32 cellular contexts compared by ENCODE assay signal in the genomic region with DNA sequence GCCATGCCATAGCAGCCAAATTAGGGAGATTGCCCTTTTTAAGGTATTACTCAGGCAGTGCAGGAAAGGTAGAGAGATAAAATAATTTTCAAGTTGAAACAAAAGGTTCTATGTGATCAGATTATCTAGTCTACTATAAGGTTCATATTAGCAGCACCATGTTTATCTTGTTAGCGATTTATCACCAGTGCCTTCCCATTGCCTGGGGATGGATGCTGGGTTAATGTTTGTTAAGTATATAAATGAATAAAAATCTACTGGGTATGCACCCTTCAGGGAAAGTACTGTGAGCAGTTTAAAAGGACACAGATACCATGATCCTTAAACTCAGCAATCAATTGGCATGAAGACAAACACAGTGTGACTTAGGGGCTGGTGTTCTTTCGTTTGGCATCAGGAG.
A peak's percentile ranks its signal among the peaks of the same experiment; 100 is the strongest.
DNase-seq lines count a peak whose midpoint lies in the region; ATAC-seq, FAIRE-seq and TF ChIP-seq lines count a peak whose summit lies in the region.
"Had no signal": no experiment of that assay in that cellular context is flagged by ENCODE, and none has a peak within 500 bp of the region (broad histone marks: within the 10 kb centered on the region; RNA-seq: fewer than 3 reads in every experiment).

No MANE protein-coding gene starts in this region.

- no peaks in the 10 kb centered on the region for H3K36me3 ChIP-seq in SK-N-SH (replicated peaks in 1 of 2; ENCODE audit: control insufficient read depth in 1 of 2, insufficient read depth in 2 of 2, low read length in 1 of 2)
- no peaks in the 10 kb centered on the region for H3K36me3 ChIP-seq in endothelial cell of umbilical vein (ENCODE audit: control insufficient read depth in 2 of 2, extremely low read depth in 1 of 2, insufficient read depth in 2 of 2, low read length in 2 of 2)
- H3K36me3 ChIP-seq: BE2C; BLaER1; BLaER1 treated with 17β-estradiol and CSF1 and Interleukin-3, amounts not matched to agents 10 nM and 100 nM had no signal

- no TSS peak for BruUV-seq in endothelial cell of umbilical vein (replicated peaks; lab: Mats Ljungman, UMichigan)

- H3K27ac ChIP-seq in SK-N-SH (ENCODE audit: low read depth in 2 of 2, low read length in 1 of 2) (no peak overlapping the region), endothelial cell of umbilical vein (ENCODE audit: insufficient read depth, low read depth, low read length) (no peak overlapping the region)
- H3K27ac ChIP-seq: 22Rv1; A549; BLaER1; BLaER1 treated with 17β-estradiol and CSF1 and Interleukin-3, amounts not matched to agents 10 nM and 100 nM; C4-2B had no signal

- DNase-seq in NCI-H82 (lab: John Stamatoyannopoulos, UW), result peak; percentile 18
- DNase-seq in NCI-H82 treated with DMSO at 0.1 percent for 48 hours (lab: John Stamatoyannopoulos, UW; ENCODE audit: unreplicated experiment), result no peak
- peak; percentile 1 for DNase-seq in SK-N-SH
- DNase-seq in endothelial cell of umbilical vein (ENCODE audit: low read depth, low spot score), result peak; percentile 17
- no peak for DNase-seq in DMS53 (lab: John Stamatoyannopoulos, UW)
- DNase-seq: 8988T; ACHN; AML-193; BE2C; C1 segment of cervical spinal cord; Caco-2; Calu3; CD4-positive, alpha-beta memory T cell; CD4-positive, alpha-beta T cell; CD4-positive, CD25-positive, alpha-beta regulatory T cell; CD8-positive, alpha-beta memory T cell; CD8-positive, alpha-beta T cell; COR-L47; DMS 273 treated with DMSO at 0.1 percent for 48 hours; DMS153; DMS79; DMS79 treated with DMSO at 0.1 percent for 48 hours; DND-41; EL had no signal

- dilution Hi-C loops in endothelial cell of umbilical vein (cut with MboI; ENCODE audit: extremely low pct_ligation_motif_present, low sequenced_read_pairs), result no loop called here

- TF ChIP-seq CTCF in SK-N-SH (IDR thresholded peaks at IDR 0.05) (no peak), endothelial cell of umbilical vein (IDR thresholded peaks at IDR 0.05; ENCODE audit: extremely low read depth in 1 of 2, insufficient read depth in 1 of 2, low read depth in 1 of 2, low read length in 2 of 2) (no peak)

- no peaks in the 10 kb centered on the region for H3K9me1 ChIP-seq in endothelial cell of umbilical vein (replicated peaks; ENCODE audit: control insufficient read depth, extremely low read depth, insufficient read depth, low read length)

- no peak for TF ChIP-seq POLR2A in endothelial cell of umbilical vein (IDR thresholded peaks at IDR 0.05; ENCODE audit: low read depth, low read length)

- no peaks in the 10 kb centered on the region for H3F3A ChIP-seq in SK-N-SH (replicated peaks; ENCODE audit: insufficient read depth)

- intact Hi-C loops in endothelial cell of umbilical vein (cut with micrococcal nuclease), result no loop called here

- H3K9me2 ChIP-seq in SK-N-SH, result no peaks in the 10 kb centered on the region

- H3K27me3 ChIP-seq in SK-N-SH (ENCODE audit: insufficient read depth) (no peaks in the 10 kb centered on the region), endothelial cell of umbilical vein (ENCODE audit: control insufficient read depth in 2 of 2, insufficient read depth in 2 of 2, low read length in 2 of 2) (no peaks in the 10 kb centered on the region)
- H3K27me3 ChIP-seq: BE2C; BLaER1; BLaER1 treated with 17β-estradiol and CSF1 and Interleukin-3, amounts not matched to agents 10 nM and 100 nM had no signal

- no peaks in the 10 kb centered on the region; a peak in 2 of 4 replicates for H3K4me1 ChIP-seq in SK-N-SH (ENCODE audit: control insufficient read depth in 1 of 2, insufficient read depth in 2 of 2, low read depth in 1 of 2, low read length in 1 of 2)
- H3K4me1 ChIP-seq in endothelial cell of umbilical vein (ENCODE audit: control insufficient read depth, extremely low read depth, insufficient read depth, low read length), result peaks cover 14% of the 10 kb centered on the region
- H3K4me1 ChIP-seq: A549, BE2C, Caco-2 had no signal

- POLR2A ChIA-PET in SK-N-SH (lab: Yijun Ruan, JAX), result no interaction called here
- POLR2A ChIA-PET in endothelial cell of umbilical vein (lab: Charles Lee), result no interaction called here

- no peak for FAIRE-seq in endothelial cell of umbilical vein (lab: Jason Lieb, UNC)
- FAIRE-seq: A204.1, A549, D721Med had no signal

- H2AFZ ChIP-seq in SK-N-SH (ENCODE audit: low read depth) (no peak overlapping the region), endothelial cell of umbilical vein (ENCODE audit: low read depth, low read length) (no peak overlapping the region)

- H4K20me1 ChIP-seq in SK-N-SH (ENCODE audit: insufficient read depth) (no peaks in the 10 kb centered on the region), endothelial cell of umbilical vein (replicated peaks; ENCODE audit: control insufficient read depth, extremely low read depth, insufficient read depth, low read length) (no peaks in the 10 kb centered on the region)
- H4K20me1 ChIP-seq: BLaER1; BLaER1 treated with 17β-estradiol and CSF1 and Interleukin-3, amounts not matched to agents 10 nM and 100 nM had no signal

- WGBS in SK-N-SH (ENCODE audit: low lambda C conversion rate), result 37% methylated on average over 2 of the region's 2 CpGs

- H3K9ac ChIP-seq in SK-N-SH, result no peak overlapping the region
- no peak overlapping the region for H3K9ac ChIP-seq in endothelial cell of umbilical vein (replicated peaks; ENCODE audit: extremely low read depth, insufficient read depth, low read length)
- H3K9ac ChIP-seq: BLaER1; BLaER1 treated with 17β-estradiol and CSF1 and Interleukin-3, amounts not matched to agents 10 nM and 100 nM had no signal

- H3K4me3 ChIP-seq in SK-N-SH (ENCODE audit: low read depth in 2 of 2, low read length in 1 of 2), result no peak overlapping the region
- no peak overlapping the region for H3K4me3 ChIP-seq in endothelial cell of umbilical vein (replicated peaks in 1 of 3; ENCODE audit: insufficient read depth in 1 of 3, low read depth in 1 of 3, low read length in 3 of 3)
- H3K4me3 ChIP-seq: A549; BLaER1; BLaER1 treated with 17β-estradiol and CSF1 and Interleukin-3, amounts not matched to agents 10 nM and 100 nM had no signal

- H3K4me2 ChIP-seq in SK-N-SH (no peak overlapping the region), endothelial cell of umbilical vein (ENCODE audit: insufficient read depth, low read length) (no peak overlapping the region)
- H3K4me2 ChIP-seq: A549, BLaER1 had no signal

- CTCF ChIA-PET in SK-N-SH (lab: Yijun Ruan, JAX) (no interaction called here), endothelial cell of umbilical vein (lab: Charles Lee) (no interaction called here)

- TF ChIP-seq RAD21 in SK-N-SH (IDR thresholded peaks at IDR 0.05; ENCODE audit: low read length), result no peak

- H3K9me3 ChIP-seq in SK-N-SH (no peaks in the 10 kb centered on the region), endothelial cell of umbilical vein (replicated peaks; ENCODE audit: control insufficient read depth, insufficient read depth, low read length) (no peaks in the 10 kb centered on the region)
- H3K9me3 ChIP-seq: A549, BE2C, BLaER1, Caco-2 had no signal

- peak in 1 of 2 experiments; percentile 64; a peak in 1 of 4 replicates for TF ChIP-seq EP300 in SK-N-SH (IDR thresholded peaks at IDR 0.05; ENCODE audit: borderline replicate concordance in 1 of 2, low read depth in 1 of 2, low read length in 1 of 2)

- H3K79me2 ChIP-seq in SK-N-SH (ENCODE audit: insufficient read depth) (no peaks in the 10 kb centered on the region), endothelial cell of umbilical vein (ENCODE audit: control insufficient read depth, insufficient read depth, low read length) (no peaks in the 10 kb centered on the region)

- no peak for ATAC-seq in SK-N-SH treated with all-trans-retinoic acid at 6 μM for 48 hours
- ATAC-seq: A549; CD8-positive, alpha-beta T cell had no signal

TF ChIP-seq in SK-N-SH, 30 proteins besides CTCF, POLR2A, EP300 and RAD21 (continues in another document):
- TF ChIP-seq RCOR1 (IDR thresholded peaks at IDR 0.05; ENCODE audit: low read length), result peak; percentile 77; the same call in 1 of the 2 replicates
- TF ChIP-seq GATA2 (CRISPR knock-in tag; IDR thresholded peaks at IDR 0.05), result peak; percentile 57; the same call in 1 of the 2 replicates
- TF ChIP-seq, protein P1, sequence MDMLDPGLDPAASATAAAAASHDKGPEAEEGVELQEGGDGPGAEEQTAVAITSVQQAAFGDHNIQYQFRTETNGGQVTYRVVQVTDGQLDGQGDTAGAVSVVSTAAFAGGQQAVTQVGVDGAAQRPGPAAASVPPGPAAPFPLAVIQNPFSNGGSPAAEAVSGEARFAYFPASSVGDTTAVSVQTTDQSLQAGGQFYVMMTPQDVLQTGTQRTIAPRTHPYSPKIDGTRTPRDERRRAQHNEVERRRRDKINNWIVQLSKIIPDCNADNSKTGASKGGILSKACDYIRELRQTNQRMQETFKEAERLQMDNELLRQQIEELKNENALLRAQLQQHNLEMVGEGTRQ (IDR thresholded peaks at IDR 0.05; ENCODE audit: borderline replicate concordance, low read depth, low read length), result no peak
- TF ChIP-seq FOXM1 (IDR thresholded peaks at IDR 0.05; ENCODE audit: low read depth), result no peak

TF ChIP-seq in SK-N-SH treated with all-trans-retinoic acid at 6 μM for 48 hours, 23 proteins besides CTCF, POLR2A, EP300 and RAD21 (continues in another document):
- no peak for TF ChIP-seq ZNF8 (CRISPR knock-in tag; IDR thresholded peaks at IDR 0.05)
- TF ChIP-seq ZNF565 (CRISPR knock-in tag; conservative IDR thresholded peaks at IDR 0.05; ENCODE audit: low read depth), result no peak
- TF ChIP-seq PPARA (CRISPR knock-in tag; IDR thresholded peaks at IDR 0.05; ENCODE audit: borderline replicate concordance), result no peak
- no peak for TF ChIP-seq ZC3H10 (CRISPR knock-in tag; IDR thresholded peaks at IDR 0.05)
- TF ChIP-seq TCF4 (CRISPR knock-in tag; IDR thresholded peaks at IDR 0.05; ENCODE audit: borderline replicate concordance), result no peak

TF ChIP-seq in endothelial cell of umbilical vein, 7 proteins besides CTCF, POLR2A, EP300 and RAD21:
- no peak for TF ChIP-seq FOS (IDR thresholded peaks at IDR 0.05; ENCODE audit: borderline replicate concordance, insufficient read depth, low read length)
- TF ChIP-seq, protein P2, sequence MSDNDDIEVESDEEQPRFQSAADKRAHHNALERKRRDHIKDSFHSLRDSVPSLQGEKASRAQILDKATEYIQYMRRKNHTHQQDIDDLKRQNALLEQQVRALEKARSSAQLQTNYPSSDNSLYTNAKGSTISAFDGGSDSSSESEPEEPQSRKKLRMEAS (IDR thresholded peaks at IDR 0.05; ENCODE audit: insufficient read depth, insufficient read length), result no peak
- no peak for TF ChIP-seq EZH2 (IDR thresholded peaks at IDR 0.05; ENCODE audit: borderline replicate concordance, low read depth, low read length, severe bottlenecking)
- TF ChIP-seq GATA2 (IDR thresholded peaks at IDR 0.05; ENCODE audit: insufficient read depth, insufficient read length, low read depth, low read length), result no peak
- TF ChIP-seq JUN (IDR thresholded peaks at IDR 0.05; ENCODE audit: borderline replicate concordance, insufficient read depth, insufficient read length, low read depth), result no peak
- no peak for TF ChIP-seq POLR2AphosphoS5 (IDR thresholded peaks at IDR 0.05; ENCODE audit: insufficient read depth, low read depth, low read length)
- no peak for TF ChIP-seq MYC (IDR thresholded peaks at IDR 0.05; ENCODE audit: low read depth, low read length)

Comparison
In these comparisons a context has a peak if more than half of its experiments do, and no peak if none do; other contexts are left out.
1. DNase-seq: peak in NCI-H82 (single experiment), SK-N-SH (single experiment) and endothelial cell of umbilical vein (single experiment); none in NCI-H82 treated with DMSO at 0.1 percent for 48 hours (single experiment) and DMS53 (single experiment).